1 cellular context compared by ENCODE assay signal in genomic region chr2:223950448-223951347, GRCh38.
TF ChIP-seq lines count a peak whose summit lies in the region.

No MANE protein-coding gene starts in this region.

TF ChIP-seq in GM23338, 12 proteins besides CTCF, POLR2A, EP300 and RAD21 (continued from another document):
- TF ChIP-seq, protein P1, sequence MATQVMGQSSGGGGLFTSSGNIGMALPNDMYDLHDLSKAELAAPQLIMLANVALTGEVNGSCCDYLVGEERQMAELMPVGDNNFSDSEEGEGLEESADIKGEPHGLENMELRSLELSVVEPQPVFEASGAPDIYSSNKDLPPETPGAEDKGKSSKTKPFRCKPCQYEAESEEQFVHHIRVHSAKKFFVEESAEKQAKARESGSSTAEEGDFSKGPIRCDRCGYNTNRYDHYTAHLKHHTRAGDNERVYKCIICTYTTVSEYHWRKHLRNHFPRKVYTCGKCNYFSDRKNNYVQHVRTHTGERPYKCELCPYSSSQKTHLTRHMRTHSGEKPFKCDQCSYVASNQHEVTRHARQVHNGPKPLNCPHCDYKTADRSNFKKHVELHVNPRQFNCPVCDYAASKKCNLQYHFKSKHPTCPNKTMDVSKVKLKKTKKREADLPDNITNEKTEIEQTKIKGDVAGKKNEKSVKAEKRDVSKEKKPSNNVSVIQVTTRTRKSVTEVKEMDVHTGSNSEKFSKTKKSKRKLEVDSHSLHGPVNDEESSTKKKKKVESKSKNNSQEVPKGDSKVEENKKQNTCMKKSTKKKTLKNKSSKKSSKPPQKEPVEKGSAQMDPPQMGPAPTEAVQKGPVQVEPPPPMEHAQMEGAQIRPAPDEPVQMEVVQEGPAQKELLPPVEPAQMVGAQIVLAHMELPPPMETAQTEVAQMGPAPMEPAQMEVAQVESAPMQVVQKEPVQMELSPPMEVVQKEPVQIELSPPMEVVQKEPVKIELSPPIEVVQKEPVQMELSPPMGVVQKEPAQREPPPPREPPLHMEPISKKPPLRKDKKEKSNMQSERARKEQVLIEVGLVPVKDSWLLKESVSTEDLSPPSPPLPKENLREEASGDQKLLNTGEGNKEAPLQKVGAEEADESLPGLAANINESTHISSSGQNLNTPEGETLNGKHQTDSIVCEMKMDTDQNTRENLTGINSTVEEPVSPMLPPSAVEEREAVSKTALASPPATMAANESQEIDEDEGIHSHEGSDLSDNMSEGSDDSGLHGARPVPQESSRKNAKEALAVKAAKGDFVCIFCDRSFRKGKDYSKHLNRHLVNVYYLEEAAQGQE (IDR thresholded peaks at IDR 0.05; ENCODE audit: unreplicated experiment), result no peak
- TF ChIP-seq EZH2 (IDR thresholded peaks at IDR 0.05; ENCODE audit: low read depth, unreplicated experiment) (no peak), NANOG (IDR thresholded peaks at IDR 0.05; ENCODE audit: borderline replicate concordance) (no peak), ETS1 (IDR thresholded peaks at IDR 0.05) (no peak), EZH2phosphoT487 (IDR thresholded peaks at IDR 0.05; ENCODE audit: unreplicated experiment) (no peak), ZNF114 (CRISPR knock-in tag; IDR thresholded peaks at IDR 0.05) (no peak)
- TF ChIP-seq, protein P2, sequence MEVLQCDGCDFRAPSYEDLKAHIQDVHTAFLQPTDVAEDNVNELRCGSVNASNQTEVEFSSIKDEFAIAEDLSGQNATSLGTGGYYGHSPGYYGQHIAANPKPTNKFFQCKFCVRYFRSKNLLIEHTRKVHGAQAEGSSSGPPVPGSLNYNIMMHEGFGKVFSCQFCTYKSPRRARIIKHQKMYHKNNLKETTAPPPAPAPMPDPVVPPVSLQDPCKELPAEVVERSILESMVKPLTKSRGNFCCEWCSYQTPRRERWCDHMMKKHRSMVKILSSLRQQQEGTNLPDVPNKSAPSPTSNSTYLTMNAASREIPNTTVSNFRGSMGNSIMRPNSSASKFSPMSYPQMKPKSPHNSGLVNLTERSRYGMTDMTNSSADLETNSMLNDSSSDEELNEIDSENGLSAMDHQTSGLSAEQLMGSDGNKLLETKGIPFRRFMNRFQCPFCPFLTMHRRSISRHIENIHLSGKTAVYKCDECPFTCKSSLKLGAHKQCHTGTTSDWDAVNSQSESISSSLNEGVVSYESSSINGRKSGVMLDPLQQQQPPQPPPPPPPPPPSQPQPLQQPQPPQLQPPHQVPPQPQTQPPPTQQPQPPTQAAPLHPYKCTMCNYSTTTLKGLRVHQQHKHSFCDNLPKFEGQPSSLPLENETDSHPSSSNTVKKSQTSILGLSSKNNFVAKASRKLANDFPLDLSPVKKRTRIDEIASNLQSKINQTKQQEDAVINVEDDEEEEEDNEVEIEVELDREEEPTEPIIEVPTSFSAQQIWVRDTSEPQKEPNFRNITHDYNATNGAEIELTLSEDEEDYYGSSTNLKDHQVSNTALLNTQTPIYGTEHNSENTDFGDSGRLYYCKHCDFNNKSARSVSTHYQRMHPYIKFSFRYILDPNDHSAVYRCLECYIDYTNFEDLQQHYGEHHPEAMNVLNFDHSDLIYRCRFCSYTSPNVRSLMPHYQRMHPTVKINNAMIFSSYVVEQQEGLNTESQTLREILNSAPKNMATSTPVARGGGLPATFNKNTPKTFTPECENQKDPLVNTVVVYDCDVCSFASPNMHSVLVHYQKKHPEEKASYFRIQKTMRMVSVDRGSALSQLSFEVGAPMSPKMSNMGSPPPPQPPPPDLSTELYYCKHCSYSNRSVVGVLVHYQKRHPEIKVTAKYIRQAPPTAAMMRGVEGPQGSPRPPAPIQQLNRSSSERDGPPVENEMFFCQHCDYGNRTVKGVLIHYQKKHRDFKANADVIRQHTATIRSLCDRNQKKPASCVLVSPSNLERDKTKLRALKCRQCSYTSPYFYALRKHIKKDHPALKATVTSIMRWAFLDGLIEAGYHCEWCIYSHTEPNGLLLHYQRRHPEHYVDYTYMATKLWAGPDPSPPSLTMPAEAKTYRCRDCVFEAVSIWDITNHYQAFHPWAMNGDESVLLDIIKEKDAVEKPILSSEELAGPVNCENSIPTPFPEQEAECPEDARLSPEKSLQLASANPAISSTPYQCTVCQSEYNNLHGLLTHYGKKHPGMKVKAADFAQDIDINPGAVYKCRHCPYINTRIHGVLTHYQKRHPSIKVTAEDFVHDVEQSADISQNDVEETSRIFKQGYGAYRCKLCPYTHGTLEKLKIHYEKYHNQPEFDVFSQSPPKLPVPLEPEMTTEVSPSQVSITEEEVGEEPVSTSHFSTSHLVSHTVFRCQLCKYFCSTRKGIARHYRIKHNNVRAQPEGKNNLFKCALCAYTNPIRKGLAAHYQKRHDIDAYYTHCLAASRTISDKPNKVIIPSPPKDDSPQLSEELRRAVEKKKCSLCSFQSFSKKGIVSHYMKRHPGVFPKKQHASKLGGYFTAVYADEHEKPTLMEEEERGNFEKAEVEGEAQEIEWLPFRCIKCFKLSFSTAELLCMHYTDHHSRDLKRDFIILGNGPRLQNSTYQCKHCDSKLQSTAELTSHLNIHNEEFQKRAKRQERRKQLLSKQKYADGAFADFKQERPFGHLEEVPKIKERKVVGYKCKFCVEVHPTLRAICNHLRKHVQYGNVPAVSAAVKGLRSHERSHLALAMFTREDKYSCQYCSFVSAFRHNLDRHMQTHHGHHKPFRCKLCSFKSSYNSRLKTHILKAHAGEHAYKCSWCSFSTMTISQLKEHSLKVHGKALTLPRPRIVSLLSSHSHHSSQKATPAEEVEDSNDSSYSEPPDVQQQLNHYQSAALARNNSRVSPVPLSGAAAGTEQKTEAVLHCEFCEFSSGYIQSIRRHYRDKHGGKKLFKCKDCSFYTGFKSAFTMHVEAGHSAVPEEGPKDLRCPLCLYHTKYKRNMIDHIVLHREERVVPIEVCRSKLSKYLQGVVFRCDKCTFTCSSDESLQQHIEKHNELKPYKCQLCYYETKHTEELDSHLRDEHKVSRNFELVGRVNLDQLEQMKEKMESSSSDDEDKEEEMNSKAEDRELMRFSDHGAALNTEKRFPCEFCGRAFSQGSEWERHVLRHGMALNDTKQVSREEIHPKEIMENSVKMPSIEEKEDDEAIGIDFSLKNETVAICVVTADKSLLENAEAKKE (CRISPR knock-in tag; IDR thresholded peaks at IDR 0.05), result no peak
TF ChIP-seq in GM23338: peak in this region for 0.
